Comparison of ENCODE assay signal across 14 cellular contexts in genomic region chr12:131074221-131075083, GRCh38.
DNase-seq lines count a peak whose midpoint lies in the region; ATAC-seq and TF ChIP-seq lines count a peak whose summit lies in the region.
"Had no signal": no experiment of that assay in that cellular context is flagged by ENCODE, and none has a peak within 500 bp of the region (broad histone marks: within the 10 kb centered on the region; RNA-seq: fewer than 3 reads in every experiment).

No MANE protein-coding gene starts in this region.

- no peaks in the 10 kb centered on the region for H3K9me3 ChIP-seq in PC-3 (ENCODE audit: low read length)

- H3K4me3 ChIP-seq in PC-3 (ENCODE audit: low read length) = no peak overlapping the region

- peak overlapping the region; percentile 10 for H3K27ac Mint-ChIP-seq in stimulated activated effector memory CD8-positive, alpha-beta T cell treated with anti-CD3 and anti-CD28 coated beads, Interleukin-12 subunit alpha, Interleukin-12 subunit beta, amount 100 ng/mL, for 72 hours
- H3K27ac Mint-ChIP-seq in activated naive CD4-positive, alpha-beta T cell treated with anti-CD3 and anti-CD28 coated beads for 36 hours = no peak overlapping the region
- H3K27ac Mint-ChIP-seq: CD14-positive monocyte had no signal

- no peaks in the 10 kb centered on the region for H3K36me3 Mint-ChIP-seq in stimulated activated effector memory CD8-positive, alpha-beta T cell treated with anti-CD3 and anti-CD28 coated beads, Interleukin-12 subunit alpha, Interleukin-12 subunit beta, amount 100 ng/mL, for 72 hours
- H3K36me3 Mint-ChIP-seq in activated naive CD4-positive, alpha-beta T cell treated with anti-CD3 and anti-CD28 coated beads for 36 hours (ENCODE audit: low read depth) = no peaks in the 10 kb centered on the region

- peak; percentile 43 for ATAC-seq in HG03432 (IDR thresholded peaks at IDR 0.05; ENCODE audit: unreplicated experiment)
- peak; percentile 81 for ATAC-seq in left ventricle myocardium superior
- ATAC-seq in stimulated activated effector memory CD8-positive, alpha-beta T cell treated with anti-CD3 and anti-CD28 coated beads, Interleukin-12 subunit alpha, Interleukin-12 subunit beta, amount 100 ng/mL, for 72 hours = no peak
- no peak for ATAC-seq in PC-3

- POLR2A ChIA-PET in PC-3 (lab: Charles Lee; ENCODE audit: unreplicated experiment) = no interaction called here

- H3F3A ChIP-seq in PC-3 (ENCODE audit: low read length, unreplicated experiment) = no peaks in the 10 kb centered on the region

- peak; percentile 80 for DNase-seq in GM03348 (ENCODE audit: low spot score)
- peak; percentile 61 for DNase-seq in left ventricle myocardium superior
- no peak for DNase-seq in stimulated activated effector memory CD8-positive, alpha-beta T cell treated with anti-CD3 and anti-CD28 coated beads, Interleukin-12 subunit alpha, Interleukin-12 subunit beta, amount 100 ng/mL, for 72 hours (ENCODE audit: low spot score in 2 of 2)
- no peak for DNase-seq in NCI-H1436 (lab: John Stamatoyannopoulos, UW)
- DNase-seq in PC-3 = no peak
- no peak for DNase-seq in HPDE6-E6E7 (ENCODE audit: extremely low spot score)
- no peak for DNase-seq in activated naive CD4-positive, alpha-beta T cell treated with anti-CD3 and anti-CD28 coated beads for 36 hours
- DNase-seq: activated CD4-positive, CD25-positive, alpha-beta regulatory T cell treated with anti-CD3 and anti-CD28 coated beads, Interleukin-2, amount 50 U/mL, for 72 hours; hypothalamus; NCI-H2081 treated with DMSO at 0.1 percent for 48 hours; stimulated activated CD4-positive, alpha-beta T cell treated with anti-CD3 and anti-CD28 coated beads, Interleukin-2, amount 100 ng/mL, for 24 hours had no signal

- no peaks in the 10 kb centered on the region for H3K36me3 ChIP-seq in PC-3 (ENCODE audit: low read depth, low read length)

- no peak overlapping the region for H3K9ac ChIP-seq in PC-3 (ENCODE audit: low read length)
- H3K9ac ChIP-seq: parathyroid adenoma had no signal

- H3K79me2 ChIP-seq in PC-3 (ENCODE audit: low read length) = no peaks in the 10 kb centered on the region
- H3K79me2 ChIP-seq: parathyroid adenoma had no signal

- intact Hi-C loops in left ventricle myocardium superior (cut with micrococcal nuclease) (no loop called here), PC-3 (cut with micrococcal nuclease) (no loop called here)
- intact Hi-C loops in activated naive CD4-positive, alpha-beta T cell treated with anti-CD3 and anti-CD28 coated beads for 36 hours (cut with micrococcal nuclease) = no loop called here

- no peaks in the 10 kb centered on the region for H3K4me1 ChIP-seq in PC-3 (ENCODE audit: insufficient read depth, low read length)
- H3K4me1 ChIP-seq: parathyroid adenoma had no signal

- H3K27me3 ChIP-seq in PC-3 (ENCODE audit: low read length) = peaks cover 64% of the 10 kb centered on the region

- no peaks in the 10 kb centered on the region for H3K4me1 Mint-ChIP-seq in stimulated activated effector memory CD8-positive, alpha-beta T cell treated with anti-CD3 and anti-CD28 coated beads, Interleukin-12 subunit alpha, Interleukin-12 subunit beta, amount 100 ng/mL, for 72 hours
- no peaks in the 10 kb centered on the region for H3K4me1 Mint-ChIP-seq in activated naive CD4-positive, alpha-beta T cell treated with anti-CD3 and anti-CD28 coated beads for 36 hours (ENCODE audit: low read depth)

- no peaks in the 10 kb centered on the region for H4K20me1 ChIP-seq in PC-3 (ENCODE audit: low read length)

- peaks cover 3% of the 10 kb centered on the region for H3K27me3 Mint-ChIP-seq in activated naive CD4-positive, alpha-beta T cell treated with anti-CD3 and anti-CD28 coated beads for 36 hours (ENCODE audit: low read depth)

- H3K9me3 Mint-ChIP-seq in stimulated activated effector memory CD8-positive, alpha-beta T cell treated with anti-CD3 and anti-CD28 coated beads, Interleukin-12 subunit alpha, Interleukin-12 subunit beta, amount 100 ng/mL, for 72 hours = no peaks in the 10 kb centered on the region
- peaks cover 4% of the 10 kb centered on the region for H3K9me3 Mint-ChIP-seq in activated naive CD4-positive, alpha-beta T cell treated with anti-CD3 and anti-CD28 coated beads for 36 hours

- no peak overlapping the region for H2AFZ ChIP-seq in PC-3 (ENCODE audit: low read length)
- H2AFZ ChIP-seq: parathyroid adenoma had no signal

- no TSS peak for BruUV-seq in PC-3 (replicated peaks; lab: Mats Ljungman, UMichigan)

- H3K27ac ChIP-seq in PC-3 (ENCODE audit: low read length) = no peak overlapping the region
- H3K27ac ChIP-seq: parathyroid adenoma had no signal

- no peak for TF ChIP-seq CTCF in PC-3 (conservative IDR thresholded peaks at IDR 0.05; ENCODE audit: low read depth, low read length)

- CTCF ChIA-PET in PC-3 (lab: Charles Lee) = no interaction called here
- CTCF ChIA-PET in activated naive CD4-positive, alpha-beta T cell treated with anti-CD3 and anti-CD28 coated beads for 36 hours (lab: Charles Lee) = no interaction called here

- no peaks in the 10 kb centered on the region for H3K9me2 ChIP-seq in PC-3 (replicated peaks; ENCODE audit: low read length)

- no peak overlapping the region for H3K4me2 ChIP-seq in PC-3 (ENCODE audit: low read length)

- no peak overlapping the region for H3K4me3 Mint-ChIP-seq in stimulated activated effector memory CD8-positive, alpha-beta T cell treated with anti-CD3 and anti-CD28 coated beads, Interleukin-12 subunit alpha, Interleukin-12 subunit beta, amount 100 ng/mL, for 72 hours
- no peak overlapping the region for H3K4me3 Mint-ChIP-seq in activated naive CD4-positive, alpha-beta T cell treated with anti-CD3 and anti-CD28 coated beads for 36 hours
- H3K4me3 Mint-ChIP-seq: CD14-positive monocyte had no signal

Comparison
In these comparisons a context has a peak if more than half of its experiments do, and no peak if none do; other contexts are left out.
1. DNase-seq: peak in GM03348 (single experiment) and left ventricle myocardium superior (single experiment); none in stimulated activated effector memory CD8-positive, alpha-beta T cell treated with anti-CD3 and anti-CD28 coated beads, Interleukin-12 subunit alpha, Interleukin-12 subunit beta, amount 100 ng/mL, for 72 hours (0 of 2), NCI-H1436 (single experiment), PC-3 (single experiment), HPDE6-E6E7 (single experiment) and activated naive CD4-positive, alpha-beta T cell treated with anti-CD3 and anti-CD28 coated beads for 36 hours (single experiment).
2. ATAC-seq: peak in HG03432 (single experiment) and left ventricle myocardium superior (single experiment); none in stimulated activated effector memory CD8-positive, alpha-beta T cell treated with anti-CD3 and anti-CD28 coated beads, Interleukin-12 subunit alpha, Interleukin-12 subunit beta, amount 100 ng/mL, for 72 hours (single experiment) and PC-3 (single experiment).